ENCODE assay signal across 1 cellular context in genomic region chrX:130304587-130305368, GRCh38.
TF ChIP-seq lines count a peak whose summit lies in the region.

No MANE protein-coding gene starts in this region.

TF ChIP-seq in K562, 482 proteins besides CTCF, POLR2A, EP300 and RAD21 (continued from another document):
- TF ChIP-seq TFE3 (CRISPR knock-in tag; IDR thresholded peaks at IDR 0.05) (no peak), DDX20 (tag; IDR thresholded peaks at IDR 0.05; ENCODE audit: low read depth) (no peak), ZBTB40 (IDR thresholded peaks at IDR 0.05) (no peak), ZBTB40 (CRISPR knock-in tag; IDR thresholded peaks at IDR 0.05) (no peak), HNRNPL (IDR thresholded peaks at IDR 0.05; ENCODE audit: low read depth, low read length) (no peak)
